In genomic region chr6:69988458-69989126, GRCh38 we compare ENCODE assay signal across 1 cellular context.
TF ChIP-seq lines count a peak whose summit lies in the region.

No MANE protein-coding gene starts in this region.

TF ChIP-seq in GM12878, 131 proteins besides CTCF, POLR2A, EP300 and RAD21 (continued from another document):
- TF ChIP-seq, protein P1, sequence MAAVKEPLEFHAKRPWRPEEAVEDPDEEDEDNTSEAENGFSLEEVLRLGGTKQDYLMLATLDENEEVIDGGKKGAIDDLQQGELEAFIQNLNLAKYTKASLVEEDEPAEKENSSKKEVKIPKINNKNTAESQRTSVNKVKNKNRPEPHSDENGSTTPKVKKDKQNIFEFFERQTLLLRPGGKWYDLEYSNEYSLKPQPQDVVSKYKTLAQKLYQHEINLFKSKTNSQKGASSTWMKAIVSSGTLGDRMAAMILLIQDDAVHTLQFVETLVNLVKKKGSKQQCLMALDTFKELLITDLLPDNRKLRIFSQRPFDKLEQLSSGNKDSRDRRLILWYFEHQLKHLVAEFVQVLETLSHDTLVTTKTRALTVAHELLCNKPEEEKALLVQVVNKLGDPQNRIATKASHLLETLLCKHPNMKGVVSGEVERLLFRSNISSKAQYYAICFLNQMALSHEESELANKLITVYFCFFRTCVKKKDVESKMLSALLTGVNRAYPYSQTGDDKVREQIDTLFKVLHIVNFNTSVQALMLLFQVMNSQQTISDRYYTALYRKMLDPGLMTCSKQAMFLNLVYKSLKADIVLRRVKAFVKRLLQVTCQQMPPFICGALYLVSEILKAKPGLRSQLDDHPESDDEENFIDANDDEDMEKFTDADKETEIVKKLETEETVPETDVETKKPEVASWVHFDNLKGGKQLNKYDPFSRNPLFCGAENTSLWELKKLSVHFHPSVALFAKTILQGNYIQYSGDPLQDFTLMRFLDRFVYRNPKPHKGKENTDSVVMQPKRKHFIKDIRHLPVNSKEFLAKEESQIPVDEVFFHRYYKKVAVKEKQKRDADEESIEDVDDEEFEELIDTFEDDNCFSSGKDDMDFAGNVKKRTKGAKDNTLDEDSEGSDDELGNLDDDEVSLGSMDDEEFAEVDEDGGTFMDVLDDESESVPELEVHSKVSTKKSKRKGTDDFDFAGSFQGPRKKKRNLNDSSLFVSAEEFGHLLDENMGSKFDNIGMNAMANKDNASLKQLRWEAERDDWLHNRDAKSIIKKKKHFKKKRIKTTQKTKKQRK (IDR thresholded peaks at IDR 0.05; ENCODE audit: low read depth, low read length) = no peak
- TF ChIP-seq JUND (IDR thresholded peaks at IDR 0.05; ENCODE audit: low read depth, low read length) (no peak), TCF12 (IDR thresholded peaks at IDR 0.05; ENCODE audit: low read depth, low read length) (no peak), PML (IDR thresholded peaks at IDR 0.05; ENCODE audit: low read length) (no peak), IKZF2 (IDR thresholded peaks at IDR 0.05) (no peak; a peak in 1 of 4 replicates), PBX3 (IDR thresholded peaks at IDR 0.05; ENCODE audit: insufficient replicate concordance, low read depth, low read length) (no peak), RFX5 (IDR thresholded peaks at IDR 0.05; ENCODE audit: low read depth, low read length) (no peak), JUNB (IDR thresholded peaks at IDR 0.05) (no peak), TBL1XR1 (IDR thresholded peaks at IDR 0.05; ENCODE audit: low read depth, low read length) (no peak), HSF1 (IDR thresholded peaks at IDR 0.05; ENCODE audit: low read depth, low read length) (no peak), LARP7 (IDR thresholded peaks at IDR 0.05) (no peak)
